Comparison of ENCODE assay signal across 25 cellular contexts in genomic region chr16:25709182-25709581, GRCh38. TPM values are rescaled to one million over a fixed set of nuclear protein-coding genes. Genes with fewer than 3 reads are reported as not detected.
"Had no signal": no experiment of that assay in that cellular context is flagged by ENCODE, and none has a peak within 500 bp of the region (broad histone marks: within the 10 kb centered on the region; RNA-seq: fewer than 3 reads in every experiment).

No MANE protein-coding gene starts in this region.

- H3K4me1 ChIP-seq: foreskin keratinocyte, left lung, sigmoid colon, tibial nerve, vagina had no signal

- H3K36me3 Mint-ChIP-seq: naive thymus-derived CD8-positive, alpha-beta T cell had no signal

- H3K27me3 ChIP-seq: brain microvascular endothelial cell, foreskin keratinocyte, left lung, tibial nerve, vagina had no signal

- DNase-seq: activated CD4-positive, CD25-positive, alpha-beta regulatory T cell treated with anti-CD3 and anti-CD28 coated beads, Interleukin-2, amount 50 U/mL, for 72 hours; activated CD8-positive, alpha-beta memory T cell treated with anti-CD3 and anti-CD28 coated beads for 24 hours; activated effector memory CD4-positive, alpha-beta T cell treated with anti-CD3 and anti-CD28 coated beads, Interleukin-2, amount 50 U/mL, for 16 hours; activated naive CD4-positive, alpha-beta T cell treated with anti-CD3 and anti-CD28 coated beads, Interleukin-2, amount 50 U/mL, for 16 hours; activated T-cell treated with anti-CD3 and anti-CD28 coated beads, Interleukin-2, amount 50 U/mL, for 72 hours; aorta; brain microvascular endothelial cell; central memory CD4-positive, alpha-beta T cell; dorsolateral prefrontal cortex; foreskin keratinocyte; hippocampal formation; kidney; left lung; naive thymus-derived CD8-positive, alpha-beta T cell; sigmoid colon; spleen; stimulated activated CD8-positive, alpha-beta memory T cell treated with anti-CD3 and anti-CD28 coated beads, Interleukin-4, amount 100 ng/mL, for 48 hours; stimulated activated naive CD4-positive, alpha-beta T cell treated with Interleukin-2 at 50 U/mL for 16 hours had no signal

- H3K27ac Mint-ChIP-seq: activated T-cell treated with anti-CD3 and anti-CD28 coated beads, Interleukin-2, amount 50 U/mL, for 72 hours; T-helper 2 cell treated with Interferon-gamma antibody and Interleukin-4, amounts not matched to agents 5 μg/mL and 100 μg/mL, for 36 hours had no signal

- H3K36me3 ChIP-seq: brain microvascular endothelial cell, left lung, sigmoid colon, spleen, tibial nerve, vagina had no signal

- H3K4me3 Mint-ChIP-seq: activated T-cell treated with anti-CD3 and anti-CD28 coated beads, Interleukin-2, amount 50 U/mL, for 72 hours; naive thymus-derived CD8-positive, alpha-beta T cell; T-helper 2 cell treated with Interferon-gamma antibody and Interleukin-4, amounts not matched to agents 5 μg/mL and 100 μg/mL, for 36 hours had no signal

- H3K4me1 Mint-ChIP-seq: naive thymus-derived CD8-positive, alpha-beta T cell had no signal

- H3K9me3 ChIP-seq: sigmoid colon, vagina had no signal

- H3K27ac ChIP-seq: brain microvascular endothelial cell, foreskin keratinocyte, left lung, sigmoid colon, spleen, tibial nerve, vagina had no signal

- H3K4me3 ChIP-seq: dorsolateral prefrontal cortex, left lung, sigmoid colon, spleen, tibial nerve, vagina had no signal

- H3K9me3 Mint-ChIP-seq: activated T-cell treated with anti-CD3 and anti-CD28 coated beads, Interleukin-2, amount 50 U/mL, for 72 hours; T-helper 2 cell treated with Interferon-gamma antibody and Interleukin-4, amounts not matched to agents 5 μg/mL and 100 μg/mL, for 36 hours had no signal

RNA-seq across cellular contexts. Expression of gene HS3ST4, which starts 17.4 kb away (rescaled TPM):
- total RNA-seq: activated T-cell treated with anti-CD3 and anti-CD28 coated beads, Interleukin-2, amount 50 U/mL, for 72 hours; aorta; epithelial cell of proximal tubule; fibroblast of lung; foreskin keratinocyte; kidney; left lung; lung microvascular endothelial cell; naive thymus-derived CD8-positive, alpha-beta T cell; subcutaneous adipose tissue had no signal
- polyA plus RNA-seq: aorta; fibroblast of lung; foreskin keratinocyte; naive thymus-derived CD8-positive, alpha-beta T cell had no signal
